ENCODE assay signal across 8 cellular contexts in genomic region chr13:44818428-44818827, GRCh38.
A peak's percentile ranks its signal among the peaks of the same experiment; 100 is the strongest.
DNase-seq lines count a peak whose midpoint lies in the region; ATAC-seq and TF ChIP-seq lines count a peak whose summit lies in the region.

No MANE protein-coding gene starts in this region.

- peak; percentile 44 for TF ChIP-seq CTCF in brain microvascular endothelial cell (IDR thresholded peaks at IDR 0.05; ENCODE audit: low read depth, low read length, missing control alignments)
- TF ChIP-seq CTCF in neural crest cell (conservative IDR thresholded peaks at IDR 0.05) = peak; percentile 52

- no peak for ATAC-seq in GM21737 (IDR thresholded peaks at IDR 0.05; ENCODE audit: unreplicated experiment)
- no peak for ATAC-seq in GM18873 (IDR thresholded peaks at IDR 0.05; ENCODE audit: low FRiP score, unreplicated experiment)

- no peak overlapping the region for H3K27ac ChIP-seq in brain microvascular endothelial cell

- H3K4me3 ChIP-seq in brain microvascular endothelial cell (ENCODE audit: low read depth, low read length) = no peak overlapping the region

- DNase-seq in NCI-H1694 (lab: John Stamatoyannopoulos, UW) (peak; percentile 10), NCI-H1694 treated with DMSO at 0.1 percent for 48 hours (lab: John Stamatoyannopoulos, UW) (no peak), NCI-H226 (peak; percentile 24), brain microvascular endothelial cell (peak; percentile 29), neural crest cell (ENCODE audit: low read depth, low spot score) (no peak), NCI-H1436 (lab: John Stamatoyannopoulos, UW) (no peak)

- in situ Hi-C loops in brain microvascular endothelial cell (cut with HindIII; ENCODE audit: low pct_ligation_motif_present, low sequenced_read_pairs) = no loop called here

- no peaks in the 10 kb centered on the region for H3K36me3 ChIP-seq in brain microvascular endothelial cell (replicated peaks)

- no peaks in the 10 kb centered on the region for H3K9me3 Mint-ChIP-seq in neural crest cell

- no peak overlapping the region for H3K27ac Mint-ChIP-seq in neural crest cell (ENCODE audit: unreplicated experiment)

- no peaks in the 10 kb centered on the region for H3K36me3 Mint-ChIP-seq in neural crest cell (ENCODE audit: low read depth)

- no peaks in the 10 kb centered on the region for H3K27me3 Mint-ChIP-seq in neural crest cell (ENCODE audit: low read depth)

- no peaks in the 10 kb centered on the region for H3K4me1 Mint-ChIP-seq in neural crest cell

- H3K4me3 Mint-ChIP-seq in neural crest cell = no peak overlapping the region

- H3K27me3 ChIP-seq in brain microvascular endothelial cell (replicated peaks) = no peaks in the 10 kb centered on the region

Comparison
In these comparisons a context has a peak if more than half of its experiments do, and no peak if none do; other contexts are left out.
1. DNase-seq: peak in NCI-H1694 (single experiment), NCI-H226 (single experiment) and brain microvascular endothelial cell (single experiment); none in NCI-H1694 treated with DMSO at 0.1 percent for 48 hours (single experiment), neural crest cell (single experiment) and NCI-H1436 (single experiment).